Comparison of ENCODE assay signal across 8 cellular contexts in the genomic region with DNA sequence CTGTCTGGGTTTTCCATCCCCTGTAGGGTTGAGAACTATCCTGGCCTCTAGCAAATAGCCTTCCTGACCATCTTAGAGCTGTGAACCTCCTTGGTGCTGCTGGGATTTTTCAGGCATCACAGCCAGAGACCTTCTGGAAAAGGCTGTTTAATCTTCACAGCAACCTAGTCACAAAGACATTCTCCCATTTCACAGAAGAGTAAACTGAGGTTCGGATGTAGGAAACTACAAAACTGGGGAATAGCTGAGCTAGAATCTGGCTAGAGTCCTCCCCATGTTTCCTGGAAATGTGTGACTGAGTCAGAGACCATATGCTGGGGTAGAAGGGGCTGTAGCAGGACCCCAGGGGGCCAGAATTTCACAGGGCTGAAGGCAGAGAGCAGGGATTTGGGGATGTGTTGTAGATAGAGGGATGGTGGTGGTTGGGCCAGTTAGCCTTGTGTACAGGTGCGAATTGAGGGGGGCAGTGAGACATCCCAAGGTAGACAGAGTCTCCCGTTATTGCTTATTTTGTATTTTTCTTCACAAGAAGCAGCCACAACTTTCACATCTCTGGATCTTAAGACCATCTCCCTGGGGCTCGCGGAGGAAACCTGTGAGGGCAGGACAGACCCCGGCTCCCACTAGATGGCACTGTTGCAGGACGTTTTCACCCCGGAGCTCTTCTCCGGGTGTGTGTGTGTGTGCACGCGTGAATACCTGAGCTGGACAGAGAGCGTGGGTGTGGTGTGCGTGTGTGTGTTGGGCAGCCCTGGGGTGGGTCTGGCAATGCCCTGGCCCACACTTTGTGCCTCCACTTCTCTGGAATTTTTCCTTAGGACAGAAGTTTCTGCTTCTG.
DNase-seq lines count a peak whose midpoint lies in the region; ATAC-seq, FAIRE-seq and TF ChIP-seq lines count a peak whose summit lies in the region.

No MANE protein-coding gene starts in this region.

- H2BK12ac ChIP-seq in H1 (ENCODE audit: low read depth, low read length), result no peak overlapping the region
- H2BK12ac ChIP-seq in mesenchymal stem cell (ENCODE audit: low read length in 2 of 2), result no peak overlapping the region

- TF ChIP-seq CTCF in activated CD8-positive, alpha-beta T cell treated with anti-CD3 and anti-CD28 coated beads for 36 hours (IDR thresholded peaks at IDR 0.05), result peak; percentile 70
- TF ChIP-seq CTCF in H1 (IDR thresholded peaks at IDR 0.05; ENCODE audit: control extremely low read depth in 1 of 3, insufficient read depth in 1 of 3, low read depth in 1 of 3, low read length in 3 of 3), result peak; percentile 74 to 85 (median 79)

- H3K4me3 ChIP-seq in H1 (ENCODE audit: extremely low read depth in 1 of 4, insufficient read depth in 2 of 4, low read depth in 3 of 4, low read length in 4 of 4) (no peak overlapping the region), mesenchymal stem cell (ENCODE audit: insufficient read depth in 1 of 2, low read depth in 1 of 2, low read length in 2 of 2) (no peak overlapping the region)

- H3K4me1 ChIP-seq in H1 (replicated peaks in 1 of 4; ENCODE audit: control insufficient read depth in 3 of 4, insufficient read depth in 4 of 4, low read length in 3 of 4), result no peaks in the 10 kb centered on the region; a peak in 1 of 7 replicates
- H3K4me1 ChIP-seq in mesenchymal stem cell (ENCODE audit: control insufficient read depth, insufficient read depth, low read depth, low read length), result peaks cover 3% of the 10 kb centered on the region

- peak; percentile 77 for FAIRE-seq in H1 (lab: Jason Lieb, UNC)

- H3K79me1 ChIP-seq in H1 (ENCODE audit: low read depth, low read length) (no peaks in the 10 kb centered on the region), mesenchymal stem cell (replicated peaks; ENCODE audit: low read length, poor library complexity, severe bottlenecking) (no peaks in the 10 kb centered on the region)

- H4K8ac ChIP-seq in H1 (ENCODE audit: extremely low read depth, insufficient read depth, low read length) (no peak overlapping the region), mesenchymal stem cell (ENCODE audit: low read length) (no peak overlapping the region)

- H3K9ac ChIP-seq in H1 (replicated peaks in 1 of 4; ENCODE audit: extremely low read depth in 1 of 4, low read depth in 3 of 4, low read length in 3 of 4) (no peak overlapping the region), mesenchymal stem cell (ENCODE audit: low read length) (no peak overlapping the region)

- H3K9me3 Mint-ChIP-seq in activated CD8-positive, alpha-beta T cell treated with anti-CD3 and anti-CD28 coated beads for 36 hours, result no peaks in the 10 kb centered on the region

- WGBS in H1 (ENCODE audit: extremely low coverage in 1 of 2, insufficient coverage in 1 of 2, insufficient read length in 1 of 2, insufficient replicate concordance in 2 of 2, low coverage in 1 of 2, low lambda C conversion rate in 2 of 2, missing lambda C conversion rate in 1 of 2), 2 experiments, result 20% methylated on average over 13 of the region's 13 CpGs; no CpG with 5 or more reads in 1 of the 2 experiments
- whole genome bisulfite sequencing in mesenchymal stem cell, result 17% methylated on average over 10 of the region's 13 CpGs

- H3K27me3 ChIP-seq in H1 (replicated peaks in 1 of 4; ENCODE audit: control insufficient read depth in 3 of 4, extremely low read depth in 1 of 4, insufficient read depth in 3 of 4, low read length in 3 of 4) (no peaks in the 10 kb centered on the region), mesenchymal stem cell (ENCODE audit: control insufficient read depth in 1 of 2, insufficient read depth in 1 of 2, low read length in 2 of 2) (peaks cover 4 to 63% of the 10 kb centered on the region in 2 experiments)

- H3K4me2 ChIP-seq in H1 (ENCODE audit: insufficient read depth in 1 of 2, low read depth in 2 of 2, low read length in 2 of 2) (no peak overlapping the region), mesenchymal stem cell (ENCODE audit: low read length, poor library complexity, severe bottlenecking) (no peak overlapping the region)

- TF ChIP-seq POLR2A in H1 (IDR thresholded peaks at IDR 0.05; ENCODE audit: control extremely low read depth in 1 of 2, low read depth in 2 of 2, low read length in 2 of 2), result no peak

- TF ChIP-seq EP300 in H1 (IDR thresholded peaks at IDR 0.05; ENCODE audit: borderline replicate concordance in 1 of 2, low read depth in 2 of 2, low read length in 2 of 2), result no peak

- H2BK15ac ChIP-seq in H1 (ENCODE audit: low read length), result no peak overlapping the region
- H2BK15ac ChIP-seq in mesenchymal stem cell (ENCODE audit: low read depth, poor library complexity, severe bottlenecking), result no peak overlapping the region

- no peak overlapping the region for H2BK120ac ChIP-seq in H1 (replicated peaks; ENCODE audit: low read depth, low read length)
- H2BK120ac ChIP-seq in mesenchymal stem cell (ENCODE audit: low read depth, low read length), result no peak overlapping the region

- no peaks in the 10 kb centered on the region for H3K36me3 Mint-ChIP-seq in activated CD8-positive, alpha-beta T cell treated with anti-CD3 and anti-CD28 coated beads for 36 hours (ENCODE audit: low read depth)

- H3K23ac ChIP-seq in H1 (ENCODE audit: insufficient read length) (no peak overlapping the region), mesenchymal stem cell (ENCODE audit: low read length in 2 of 2) (no peak overlapping the region)

- no peak overlapping the region for H3K4ac ChIP-seq in H1 (replicated peaks; ENCODE audit: insufficient read length, low read depth, low read length)
- H3K4ac ChIP-seq in mesenchymal stem cell (ENCODE audit: low read depth in 1 of 2, low read length in 2 of 2), result no peak overlapping the region

- no peak overlapping the region for H2BK20ac ChIP-seq in H1 (ENCODE audit: low read length)

- POLR2A ChIA-PET in activated CD8-positive, alpha-beta T cell treated with anti-CD3 and anti-CD28 coated beads for 36 hours (lab: Charles Lee), result no interaction called here
- POLR2A ChIA-PET in H1 (lab: Charles Lee; ENCODE audit: partially characterized antibody), result interaction anchor here (1.7 kb wide), 1 partner anchor 161 kb away, joined by 3 read pairs; no protein-coding TSS in a partner anchor

- H3K79me2 ChIP-seq in H1 (ENCODE audit: control insufficient read depth in 1 of 2, insufficient read depth in 2 of 2, low read length in 2 of 2), result no peaks in the 10 kb centered on the region

- H3K4me3 Mint-ChIP-seq in activated CD8-positive, alpha-beta T cell treated with anti-CD3 and anti-CD28 coated beads for 36 hours, result no peak overlapping the region

- CTCF ChIA-PET in activated CD8-positive, alpha-beta T cell treated with anti-CD3 and anti-CD28 coated beads for 36 hours (lab: Charles Lee), result interaction anchor here (0.5 to 5.0 kb wide), 32 partner anchors 8 to 502 kb away, joined by 3 to 53 read pairs (median 4); a partner anchor contains a TSS
- CTCF ChIA-PET in H1 (lab: Charles Lee; ENCODE audit: partially characterized antibody), result interaction anchor here (0.6 to 5.5 kb wide), 50 partner anchors 9 to 449 kb away, joined by 3 to 39 read pairs (median 4); a partner anchor contains a TSS

- H3K14ac ChIP-seq in H1 (ENCODE audit: insufficient read length) (no peak overlapping the region), mesenchymal stem cell (ENCODE audit: low read length in 2 of 2) (no peak overlapping the region)

- H3K9me3 ChIP-seq in H1 (ENCODE audit: insufficient read depth in 2 of 2, low read depth in 1 of 2, low read length in 1 of 2), result no peaks in the 10 kb centered on the region
- H3K9me3 ChIP-seq in mesenchymal stem cell (ENCODE audit: control insufficient read depth, low read length), result no peaks in the 10 kb centered on the region

- intact Hi-C loops in activated CD8-positive, alpha-beta T cell treated with anti-CD3 and anti-CD28 coated beads for 36 hours (cut with micrococcal nuclease), result loop anchor here (2.0 kb wide), 1 partner anchor 217 kb away; no protein-coding TSS in a partner anchor

- H2BK5ac ChIP-seq in H1 (ENCODE audit: low read depth, low read length) (no peak overlapping the region), mesenchymal stem cell (ENCODE audit: low read depth, low read length, poor library complexity, severe bottlenecking) (no peak overlapping the region)

- peak overlapping the region; percentile 84; the same call in 1 of the 2 replicates for H2AFZ ChIP-seq in H1 (ENCODE audit: low read length)
- H2AFZ ChIP-seq in mesenchymal stem cell (ENCODE audit: low read depth, low read length), result no peak overlapping the region

- H3K27ac Mint-ChIP-seq in activated CD8-positive, alpha-beta T cell treated with anti-CD3 and anti-CD28 coated beads for 36 hours, result no peak overlapping the region

- H3K4me1 Mint-ChIP-seq in activated CD8-positive, alpha-beta T cell treated with anti-CD3 and anti-CD28 coated beads for 36 hours (ENCODE audit: low read depth), result peaks cover 2% of the 10 kb centered on the region

- H3K56ac ChIP-seq in H1 (replicated peaks; ENCODE audit: insufficient read length, low read depth, low read length), result no peak overlapping the region

- H4K5ac ChIP-seq in H1 (ENCODE audit: insufficient read length, low read depth, low read length), result no peak overlapping the region

- H3K27ac ChIP-seq in H1 (ENCODE audit: low read depth, low read length) (no peak overlapping the region), mesenchymal stem cell (ENCODE audit: low read length, poor library complexity, severe bottlenecking) (no peak overlapping the region)

- H3K36me3 ChIP-seq in H1 (ENCODE audit: control insufficient read depth in 2 of 4, insufficient read depth in 4 of 4, low read length in 3 of 4), result no peaks in the 10 kb centered on the region
- no peaks in the 10 kb centered on the region for H3K36me3 ChIP-seq in mesenchymal stem cell (ENCODE audit: control insufficient read depth in 1 of 2, insufficient read depth in 2 of 2, low read depth in 1 of 2, low read length in 2 of 2)

- H3K27me3 Mint-ChIP-seq in activated CD8-positive, alpha-beta T cell treated with anti-CD3 and anti-CD28 coated beads for 36 hours, result peaks cover 14% of the 10 kb centered on the region

- H3K18ac ChIP-seq in H1 (ENCODE audit: extremely low read depth, low read length) (no peak overlapping the region), mesenchymal stem cell (ENCODE audit: low read depth in 1 of 2, low read length in 2 of 2) (no peak overlapping the region)

- ATAC-seq in HG02885 (IDR thresholded peaks at IDR 0.05; ENCODE audit: poor library complexity, unreplicated experiment) (peak; percentile 66), GM18858 (IDR thresholded peaks at IDR 0.05; ENCODE audit: unreplicated experiment) (no peak)
- peak; percentile 46 for ATAC-seq in activated CD8-positive, alpha-beta T cell treated with anti-CD3 and anti-CD28 coated beads for 36 hours

- peak; percentile 77 for TF ChIP-seq RAD21 in H1 (IDR thresholded peaks at IDR 0.05 in 1 of 2, conservative IDR thresholded peaks at IDR 0.05 in 1 of 2; ENCODE audit: low read depth in 2 of 2, low read length in 2 of 2)

- no peaks in the 10 kb centered on the region for H3K23me2 ChIP-seq in H1 (ENCODE audit: low read depth, low read length)

- no peak overlapping the region for H4K91ac ChIP-seq in H1 (replicated peaks; ENCODE audit: insufficient read length, low read length)
- H4K91ac ChIP-seq in mesenchymal stem cell (ENCODE audit: low read length), result no peak overlapping the region

- H4K20me1 ChIP-seq in H1 (replicated peaks in 1 of 2; ENCODE audit: control insufficient read depth in 1 of 2, insufficient read depth in 2 of 2, low read length in 2 of 2), result peaks cover 0 to 1% of the 10 kb centered on the region in 2 experiments

- H2AK5ac ChIP-seq in H1 (ENCODE audit: low read depth, low read length) (no peak overlapping the region), mesenchymal stem cell (ENCODE audit: low read length, severe bottlenecking) (peak overlapping the region; percentile 9)

- DNase-seq in GM04504 (ENCODE audit: low read depth) (peak; percentile 33), NCI-H526 (lab: John Stamatoyannopoulos, UW) (peak; percentile 9 to 84), H1 (ENCODE audit: low read depth in 1 of 2, low spot score in 2 of 2) (peak; percentile 10 to 87), mesenchymal stem cell (peak; percentile 54)
- peak; percentile 76 for DNase-seq in activated CD8-positive, alpha-beta T cell treated with anti-CD3 and anti-CD28 coated beads for 36 hours
- DNase-seq in stimulated activated CD8-positive, alpha-beta memory T cell treated with anti-CD3 and anti-CD28 coated beads, Interleukin-4, amount 100 ng/mL, for 4 hours (ENCODE audit: low read depth in 2 of 2, low spot score in 1 of 2), result peak; percentile 2 to 11

Comparison
In these comparisons a context has a peak if more than half of its experiments do, and no peak if none do; other contexts are left out.
1. DNase-seq: peak in every context shown above with its lines; median percentile 76 in activated CD8-positive, alpha-beta T cell treated with anti-CD3 and anti-CD28 coated beads for 36 hours; 54 in mesenchymal stem cell; 48 in H1; 46 in NCI-H526; 33 in GM04504; 6 in stimulated activated CD8-positive, alpha-beta memory T cell treated with anti-CD3 and anti-CD28 coated beads, Interleukin-4, amount 100 ng/mL, for 4 hours.